ENCODE assay signal across 3 cellular contexts in genomic region chr12:1733712-1734111, GRCh38. TPM values are rescaled to one million over a fixed set of nuclear protein-coding genes. Genes with fewer than 3 reads are reported as not detected.
DNase-seq lines count a peak whose midpoint lies in the region; ATAC-seq, FAIRE-seq and TF ChIP-seq lines count a peak whose summit lies in the region.
"Not testable (repeated sequence)": the region's sequence is repeated elsewhere in the genome, so short reads cannot be mapped to it uniquely, and the experiment has no call there.

No MANE protein-coding gene starts in this region.

- H3K4me3 ChIP-seq in HEK293 (ENCODE audit: low read depth, low read length); K562: not testable (repeated sequence)

- TF ChIP-seq EP300 in K562 (IDR thresholded peaks at IDR 0.05; ENCODE audit: low read length), result not testable (repeated sequence)

- H2AFZ ChIP-seq in K562 (ENCODE audit: low read depth, low read length), result not testable (repeated sequence)

- in situ Hi-C loops in K562 (cut with MboI), result not testable (repeated sequence)

- not testable (repeated sequence) for BruUV-seq in K562 (replicated peaks; lab: Mats Ljungman, UMichigan)

- not testable (repeated sequence) for H3K9ac ChIP-seq in K562 (ENCODE audit: insufficient read depth in 1 of 2, low read depth in 2 of 2, low read length in 2 of 2)

- not testable (repeated sequence) for ATAC-seq in K562

- peaks cover 15% of the 10 kb centered on the region for H3K4me1 Mint-ChIP-seq in progenitor cell of endocrine pancreas (ENCODE audit: low read depth)

- H3K9me1 ChIP-seq in K562 (ENCODE audit: control insufficient read depth, insufficient read depth, low read length), result not testable (repeated sequence)

- TF ChIP-seq CTCF in HEK293 (tag by site-specific recombination; IDR thresholded peaks at IDR 0.05); K562 (IDR thresholded peaks at IDR 0.05 in 2 of 3, conservative IDR thresholded peaks at IDR 0.05 in 1 of 3; ENCODE audit: insufficient read depth in 2 of 3, low read depth in 1 of 3, low read length in 3 of 3); progenitor cell of endocrine pancreas (IDR thresholded peaks at IDR 0.05; ENCODE audit: unreplicated experiment): not testable (repeated sequence)

- 0 out of 2 replicates have a peak, but pooled peaks have one; percentile 16 for TF ChIP-seq POLR2A in K562 (conservative IDR thresholded peaks at IDR 0.05)

- FAIRE-seq in K562 (lab: Jason Lieb, UNC), result not testable (repeated sequence)

- not testable (repeated sequence) for TF ChIP-seq RAD21 in K562 (CRISPR knock-in tag; conservative IDR thresholded peaks at IDR 0.05 in 1 of 2, IDR thresholded peaks at IDR 0.05 in 1 of 2)

- intact Hi-C loops in K562 (cut with micrococcal nuclease), result not testable (repeated sequence)

- POLR2A ChIA-PET in HEK293 (lab: Yijun Ruan, JAX); K562 (lab: Yijun Ruan, JAX): not testable (repeated sequence)

- H3K27me3 Mint-ChIP-seq in progenitor cell of endocrine pancreas, result not testable (repeated sequence)

- not testable (repeated sequence) for H3K4me2 ChIP-seq in K562 (ENCODE audit: insufficient read depth, low read length)

- not testable (repeated sequence) for H3K9me3 Mint-ChIP-seq in progenitor cell of endocrine pancreas (ENCODE audit: low read depth)

- not testable (repeated sequence) for H3K27ac ChIP-seq in HEK293 (ENCODE audit: extremely low read depth, low read depth, low read length); K562 (ENCODE audit: extremely low read depth, low read depth, low read length)

- CTCF ChIA-PET in HEK293 (lab: Yijun Ruan, JAX); K562 (lab: Yijun Ruan, JAX; ENCODE audit: low intra/inter-chr PET ratio): not testable (repeated sequence)

- DNase-seq in K562 (ENCODE audit: extremely low read depth in 1 of 4, low spot score in 3 of 4); progenitor cell of endocrine pancreas (ENCODE audit: low spot score, unreplicated experiment): not testable (repeated sequence)

- not testable (repeated sequence) for H3K4me3 Mint-ChIP-seq in progenitor cell of endocrine pancreas (ENCODE audit: low read depth)

- peaks cover 68% of the 10 kb centered on the region for H3K79me2 ChIP-seq in K562 (ENCODE audit: control insufficient read depth, insufficient read depth, low read length)

- not testable (repeated sequence) for H4K20me1 ChIP-seq in K562 (replicated peaks; ENCODE audit: control insufficient read depth, insufficient read depth, low read length)

- peaks cover 20% of the 10 kb centered on the region for H3K4me1 ChIP-seq in HEK293 (ENCODE audit: control insufficient read depth, insufficient read depth, low read length)
- H3K4me1 ChIP-seq in K562 (replicated peaks in 1 of 2; ENCODE audit: control insufficient read depth in 2 of 2, insufficient read depth in 2 of 2, low read length in 2 of 2), result peaks cover 0 to 10% of the 10 kb centered on the region in 2 experiments

- not testable (repeated sequence) for H3K36me3 ChIP-seq in HEK293 (ENCODE audit: control insufficient read depth in 2 of 2, insufficient read depth in 1 of 2, low read length in 2 of 2); K562 (ENCODE audit: control insufficient read depth, insufficient read depth, low read length)

- H3K36me3 Mint-ChIP-seq in progenitor cell of endocrine pancreas (ENCODE audit: insufficient read depth), result peaks cover 32% of the 10 kb centered on the region

- 94% methylated on average over 3 of the region's 5 CpGs for WGBS in K562 (ENCODE audit: insufficient coverage, low coverage, missing lambda C conversion rate)

- H3K27ac Mint-ChIP-seq in progenitor cell of endocrine pancreas, result peak overlapping the region; percentile 72

- not testable (repeated sequence) for H3K27me3 ChIP-seq in K562 (ENCODE audit: control insufficient read depth in 2 of 2, insufficient read depth in 2 of 2, low read length in 2 of 2)

- not testable (repeated sequence) for H3K9me3 ChIP-seq in HEK293 (ENCODE audit: control insufficient read depth, insufficient read depth, low read depth, low read length); K562 (replicated peaks; ENCODE audit: control insufficient read depth, insufficient read depth, low read depth, low read length)

TF ChIP-seq in HEK293, 187 proteins besides CTCF, POLR2A, EP300 and RAD21 (continues in another document):
- TF ChIP-seq ZNF146 (tag by site-specific recombination; IDR thresholded peaks at IDR 0.05) (peak; percentile 99), ZNF580 (tag by site-specific recombination; IDR thresholded peaks at IDR 0.05) (peak; percentile 84; the same call in 1 of the 2 replicates)

TF ChIP-seq in K562, 482 proteins besides CTCF, POLR2A, EP300 and RAD21:
- peak; percentile 50; the same call in 1 of the 2 replicates for TF ChIP-seq BCOR (IDR thresholded peaks at IDR 0.05)

RNA-seq across cellular contexts. Expression of gene ADIPOR2, which starts 42.8 kb away (rescaled TPM):
- 43.4 and 113 TPM in 2 replicates for total RNA-seq in K562 (2011; cell fraction: chromatin; rRNA removed; ENCODE audit: low replicate concordance)
- 28.3 and 33.6 TPM in 2 replicates for total RNA-seq in K562 (2011; cell fraction: nucleolus; rRNA removed)
- 69.6 and 116 TPM in 2 replicates for total RNA-seq in K562 (2011; cell fraction: nucleoplasm; rRNA removed)
- total RNA-seq in K562 (2014; rRNA removed) (22.8 and 23.2 TPM in 2 replicates), K562 (2014; rRNA removed; fragmentation: Illumina TruSeq; extraction: Trizol) (58.8 and 62.4 TPM in 2 replicates), K562 (2015; rRNA removed; fragmentation: Illumina TruSeq; extraction: Trizol) (42.0 and 46.0 TPM in 2 replicates), K562 (2021) (50.9 and 59.1 TPM in 2 replicates), progenitor cell of endocrine pancreas (83.6 and 85.4 TPM in 2 replicates)
- polyA plus RNA-seq in K562 (2011; rRNA removed) (39.2 and 63.5 TPM in 2 replicates), K562 (2014; fragmentation: Illumina TruSeq; extraction: Trizol) (51.3 and 56.8 TPM in 2 replicates), K562 (2014; fragmentation: Nextera tagmentation; extraction: Ambion mirVana) (10 to 100 TPM; 10.9 to 15.6 TPM), K562 (2014; rRNA removed) (39.4 and 40.2 TPM in 2 replicates)
- polyA plus RNA-seq in K562 (2011; cell fraction: cytosol; rRNA removed), result 25.2 and 37.9 TPM in 2 replicates
- polyA plus RNA-seq in K562 (2011; cell fraction: nucleus; rRNA removed), result 26.1 and 34.1 TPM in 2 replicates
- polyA plus RNA-seq in K562 (2012), result 38.7 and 40.1 TPM in 2 replicates
- polyA minus RNA-seq in K562 (2011; rRNA and poly(A)+ RNA removed), result 51.2 and 62.6 TPM in 2 replicates
- 21.6 and 24.5 TPM in 2 replicates for polyA minus RNA-seq in K562 (2011; cell fraction: cytosol; rRNA and poly(A)+ RNA removed)
- polyA minus RNA-seq in K562 (2011; cell fraction: nucleus; rRNA and poly(A)+ RNA removed), result 16.8 and 23.4 TPM in 2 replicates
